ENCODE assay signal across 11 cellular contexts in the genomic region with DNA sequence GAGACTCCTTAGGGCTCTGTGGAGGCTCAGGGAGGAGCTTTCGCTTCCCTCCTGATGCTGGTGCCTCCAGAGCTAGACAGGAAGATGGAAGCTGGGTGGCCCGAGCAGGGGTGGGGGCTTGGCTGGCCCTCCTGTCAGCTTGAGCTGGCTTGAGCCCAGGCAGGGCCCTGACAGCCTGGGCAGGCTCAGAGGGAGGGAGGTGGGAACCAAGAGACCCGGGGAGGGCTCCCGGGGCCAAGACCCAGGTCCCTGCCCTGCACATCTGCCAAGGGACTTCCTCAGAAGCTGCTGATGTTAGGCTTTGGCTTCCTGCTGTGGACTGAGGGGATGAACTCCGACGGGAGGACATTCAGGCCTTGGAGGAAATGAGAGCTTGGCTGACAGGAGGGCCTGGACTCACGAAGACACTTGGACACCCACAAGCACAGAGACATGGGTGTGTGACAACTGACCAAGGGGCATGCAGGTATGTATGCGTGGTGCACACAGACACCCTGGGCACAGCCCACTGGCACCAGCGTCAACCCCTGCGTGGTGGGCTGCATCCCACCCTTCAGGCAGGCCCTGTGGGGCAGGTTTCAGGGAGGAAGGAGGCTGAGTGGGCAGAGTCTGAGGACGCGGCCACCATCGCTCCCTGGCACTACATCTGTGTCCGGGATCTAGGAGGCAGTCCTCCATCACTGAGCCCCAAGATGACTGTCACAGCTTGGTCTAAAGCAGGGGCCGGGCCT. TPM values are rescaled to one million over a fixed set of nuclear protein-coding genes. Genes with fewer than 3 reads are reported as not detected.
DNase-seq lines count a peak whose midpoint lies in the region; ATAC-seq, FAIRE-seq and TF ChIP-seq lines count a peak whose summit lies in the region.
"Had no signal": no experiment of that assay in that cellular context is flagged by ENCODE, and none has a peak within 500 bp of the region (broad histone marks: within the 10 kb centered on the region; RNA-seq: fewer than 3 reads in every experiment).

No MANE protein-coding gene starts in this region.

- H3K27me3 ChIP-seq in K562 (ENCODE audit: control insufficient read depth in 2 of 2, insufficient read depth in 2 of 2, low read length in 2 of 2), result no peaks in the 10 kb centered on the region
- H3K27me3 ChIP-seq in naive thymus-derived CD4-positive, alpha-beta T cell (ENCODE audit: control insufficient read depth in 2 of 2, insufficient read depth in 2 of 2, low read length in 2 of 2), result no peaks in the 10 kb centered on the region
- no peaks in the 10 kb centered on the region for H3K27me3 ChIP-seq in MM.1S (replicated peaks; ENCODE audit: insufficient read depth, low read length)
- H3K27me3 ChIP-seq: body of pancreas had no signal

- no peak overlapping the region for H3K27ac ChIP-seq in K562 (ENCODE audit: extremely low read depth, low read depth, low read length)
- no peak overlapping the region for H3K27ac ChIP-seq in naive thymus-derived CD4-positive, alpha-beta T cell (ENCODE audit: low read depth, low read length)
- no peak overlapping the region for H3K27ac ChIP-seq in MM.1S (ENCODE audit: low read length)

- ATAC-seq in K562 (no peak), GM19455 (IDR thresholded peaks at IDR 0.05; ENCODE audit: unreplicated experiment) (no peak)
- ATAC-seq in naive thymus-derived CD4-positive, alpha-beta T cell, result no peak
- ATAC-seq: body of pancreas, psoas muscle had no signal

- in situ Hi-C loops in K562 (cut with MboI), result no loop called here

- POLR2A ChIA-PET in K562 (lab: Yijun Ruan, JAX), result interaction anchor here (0.5 to 1.4 kb wide), 6 partner anchors 9 to 92 kb away, joined by 3 to 5 read pairs (median 4); no protein-coding TSS in a partner anchor
- POLR2A ChIA-PET in naive thymus-derived CD4-positive, alpha-beta T cell (lab: Charles Lee), result interaction anchor here (0.6 to 1.2 kb wide), 3 partner anchors 30 to 1464 kb away, joined by 3 to 4 read pairs (median 4); partner anchors contain the start of gene HNRNPH1

- peaks cover 41% of the 10 kb centered on the region for H3K4me1 Mint-ChIP-seq in CD14-positive monocyte
- H3K4me1 Mint-ChIP-seq in naive thymus-derived CD4-positive, alpha-beta T cell, result peaks cover 19 to 33% (median 27%) of the 10 kb centered on the region in 7 donors

- intact Hi-C loops in CD14-positive monocyte (cut with micrococcal nuclease) (loop anchor here in 1 of 2 donors (2.0 to 10.0 kb wide), 2 partner anchors 13 to 57 kb away; partner anchors contain the start of gene MAML1), K562 (cut with micrococcal nuclease) (no loop called here)
- intact Hi-C loops in naive thymus-derived CD4-positive, alpha-beta T cell (cut with micrococcal nuclease), result no loop called here

- no peak for TF ChIP-seq RAD21 in K562 (CRISPR knock-in tag; conservative IDR thresholded peaks at IDR 0.05 in 1 of 2, IDR thresholded peaks at IDR 0.05 in 1 of 2)

- H3K9me2 ChIP-seq in MM.1S (replicated peaks; ENCODE audit: insufficient read depth, low read length), result no peaks in the 10 kb centered on the region

- BruUV-seq in K562 (replicated peaks; lab: Mats Ljungman, UMichigan), result no TSS peak

- WGBS in K562 (ENCODE audit: insufficient coverage, low coverage, missing lambda C conversion rate), result 76% methylated on average over 14 of the region's 15 CpGs

- no peak for FAIRE-seq in K562 (lab: Jason Lieb, UNC)
- FAIRE-seq: keratinocyte had no signal

- no peak for TF ChIP-seq CTCF in CD14-positive monocyte (IDR thresholded peaks at IDR 0.05)
- TF ChIP-seq CTCF in K562 (IDR thresholded peaks at IDR 0.05 in 2 of 3, conservative IDR thresholded peaks at IDR 0.05 in 1 of 3; ENCODE audit: insufficient read depth in 2 of 3, low read depth in 1 of 3, low read length in 3 of 3), result no peak
- TF ChIP-seq CTCF in MM.1S (IDR thresholded peaks at IDR 0.05; ENCODE audit: low read length), result no peak

- H3K9me3 ChIP-seq in K562 (replicated peaks; ENCODE audit: control insufficient read depth, insufficient read depth, low read depth, low read length), result no peaks in the 10 kb centered on the region
- H3K9me3 ChIP-seq in naive thymus-derived CD4-positive, alpha-beta T cell (ENCODE audit: control insufficient read depth in 2 of 3, low read length in 3 of 3), result no peaks in the 10 kb centered on the region
- no peaks in the 10 kb centered on the region for H3K9me3 ChIP-seq in MM.1S (replicated peaks; ENCODE audit: insufficient read depth, low read length)
- H3K9me3 ChIP-seq: body of pancreas, psoas muscle had no signal

- peak overlapping the region in 4 of 7 donors; percentile 30 to 75 (median 72) for H3K27ac Mint-ChIP-seq in CD14-positive monocyte
- peak overlapping the region in 6 of 9 donors; percentile 43 to 86 (median 64) for H3K27ac Mint-ChIP-seq in naive thymus-derived CD4-positive, alpha-beta T cell

- H2AFZ ChIP-seq in K562 (ENCODE audit: low read depth, low read length), result no peak overlapping the region
- no peak overlapping the region for H2AFZ ChIP-seq in MM.1S (ENCODE audit: low read length)

- no peaks in the 10 kb centered on the region for H3K9me1 ChIP-seq in K562 (ENCODE audit: control insufficient read depth, insufficient read depth, low read length)

- TF ChIP-seq POLR2A in K562 (conservative IDR thresholded peaks at IDR 0.05), result no peak

- H3K9me3 Mint-ChIP-seq in CD14-positive monocyte, result peaks cover 0 to 3% (median 0%) of the 10 kb centered on the region in 7 donors
- peaks cover 0 to 6% (median 0%) of the 10 kb centered on the region in 11 donors for H3K9me3 Mint-ChIP-seq in naive thymus-derived CD4-positive, alpha-beta T cell

- H3K9ac ChIP-seq in K562 (ENCODE audit: insufficient read depth in 1 of 2, low read depth in 2 of 2, low read length in 2 of 2) (peak overlapping the region in 1 of 2 experiments; percentile 83; a peak in 2 of 4 replicates), MM.1S (ENCODE audit: low read length) (no peak overlapping the region)

- H3K36me3 Mint-ChIP-seq in CD14-positive monocyte, result peaks cover 0 to 5% of the 10 kb centered on the region in 2 donors
- H3K36me3 Mint-ChIP-seq in naive thymus-derived CD4-positive, alpha-beta T cell, result peaks cover 0 to 3% (median 0%) of the 10 kb centered on the region in 5 donors

- CTCF ChIA-PET in K562 (lab: Yijun Ruan, JAX; ENCODE audit: low intra/inter-chr PET ratio), result no interaction called here
- CTCF ChIA-PET in naive thymus-derived CD4-positive, alpha-beta T cell (lab: Charles Lee), result interaction anchor here (0.5 to 0.6 kb wide), 2 partner anchors 131 to 524 kb away, joined by 3 to 5 read pairs; no protein-coding TSS in a partner anchor

- DNase-seq in CD14-positive monocyte (ENCODE audit: low spot score), result no peak
- no peak for DNase-seq in K562 (ENCODE audit: extremely low read depth in 1 of 4, low spot score in 3 of 4)
- DNase-seq in naive thymus-derived CD4-positive, alpha-beta T cell, result no peak
- DNase-seq in MM.1S, result no peak
- no peak for DNase-seq in activated CD4-positive, alpha-beta T cell treated with anti-CD3 and anti-CD28 coated beads for 1 hour
- DNase-seq: activated CD8-positive, alpha-beta memory T cell treated with anti-CD3 and anti-CD28 coated beads, Interleukin-2, amount 50 U/mL, for 48 hours; psoas muscle; T-helper 2 cell had no signal

- H3F3A ChIP-seq in MM.1S (ENCODE audit: insufficient read depth, low read length), result peaks cover 27% of the 10 kb centered on the region

- H3K79me2 ChIP-seq in K562 (ENCODE audit: control insufficient read depth, insufficient read depth, low read length) (no peaks in the 10 kb centered on the region), MM.1S (ENCODE audit: low read length) (peaks cover 12% of the 10 kb centered on the region; the same call in 1 of the 2 replicates)

- no peak for TF ChIP-seq EP300 in K562 (IDR thresholded peaks at IDR 0.05; ENCODE audit: low read length)

- H3K4me3 ChIP-seq in K562 (no peak overlapping the region), MM.1S (ENCODE audit: low read length) (no peak overlapping the region)
- no peak overlapping the region for H3K4me3 ChIP-seq in naive thymus-derived CD4-positive, alpha-beta T cell (ENCODE audit: low read length)
- H3K4me3 ChIP-seq: body of pancreas, psoas muscle had no signal

- H3K36me3 ChIP-seq in K562 (ENCODE audit: control insufficient read depth, insufficient read depth, low read length), result peaks cover 4% of the 10 kb centered on the region; the same call in 1 of the 3 replicates
- H3K36me3 ChIP-seq in naive thymus-derived CD4-positive, alpha-beta T cell (ENCODE audit: control insufficient read depth in 2 of 3, insufficient read depth in 3 of 3, low read length in 3 of 3), result no peaks in the 10 kb centered on the region
- no peaks in the 10 kb centered on the region for H3K36me3 ChIP-seq in MM.1S (replicated peaks; ENCODE audit: insufficient read depth, low read length)

- peak overlapping the region in 1 of 2 donors; percentile 43 for H3K4me3 Mint-ChIP-seq in CD14-positive monocyte
- H3K4me3 Mint-ChIP-seq in naive thymus-derived CD4-positive, alpha-beta T cell, result peak overlapping the region in 3 of 10 donors; percentile 14 to 40 (median 38)

- H3K27me3 Mint-ChIP-seq in CD14-positive monocyte (ENCODE audit: low read depth in 3 of 3), result peaks cover 0 to 3% (median 0%) of the 10 kb centered on the region in 3 donors
- H3K27me3 Mint-ChIP-seq in naive thymus-derived CD4-positive, alpha-beta T cell, result no peaks in the 10 kb centered on the region

- H4K20me1 ChIP-seq in K562 (replicated peaks; ENCODE audit: control insufficient read depth, insufficient read depth, low read length) (no peaks in the 10 kb centered on the region), MM.1S (ENCODE audit: insufficient read depth, low read length) (no peaks in the 10 kb centered on the region)

- H3K4me2 ChIP-seq in K562 (ENCODE audit: insufficient read depth, low read length) (no peak overlapping the region), MM.1S (ENCODE audit: low read depth, low read length) (no peak overlapping the region)

- peaks cover 0 to 37% of the 10 kb centered on the region in 2 experiments; a peak in 2 of 5 replicates for H3K4me1 ChIP-seq in K562 (replicated peaks in 1 of 2; ENCODE audit: control insufficient read depth in 2 of 2, insufficient read depth in 2 of 2, low read length in 2 of 2)
- peaks cover 24 to 28% of the 10 kb centered on the region in 2 donors for H3K4me1 ChIP-seq in naive thymus-derived CD4-positive, alpha-beta T cell (ENCODE audit: control insufficient read depth in 2 of 2, insufficient read depth in 2 of 2, low read length in 2 of 2)
- H3K4me1 ChIP-seq in MM.1S (ENCODE audit: low read length), result peaks cover 20% of the 10 kb centered on the region

RNA-seq across cellular contexts. Expression of gene LTC4S, which starts 1.7 kb away (rescaled TPM):
- polyA plus RNA-seq in CD14-positive monocyte (under 1 TPM; 0.65 to 0.69 TPM), K562 (2011; rRNA removed) (not detected in 2 replicates), K562 (2014; fragmentation: Illumina TruSeq; extraction: Trizol) (not detected in 2 replicates), K562 (2014; fragmentation: Nextera tagmentation; extraction: Ambion mirVana) (not detected), K562 (2014; rRNA removed) (0.17 TPM in 1 of 2 replicates, not detected in the other)
- total RNA-seq in K562 (2011; cell fraction: chromatin; rRNA removed; ENCODE audit: low replicate concordance), result 0.90 TPM in 1 of 2 replicates, not detected in the other
- total RNA-seq in K562 (2011; cell fraction: nucleolus; rRNA removed), result 0.83 and 1.1 TPM in 2 replicates
- not detected in 2 replicates for total RNA-seq in K562 (2011; cell fraction: nucleoplasm; rRNA removed)
- total RNA-seq in K562 (2014; rRNA removed) (0.77 TPM in 1 of 2 replicates, not detected in the other), K562 (2014; rRNA removed; fragmentation: Illumina TruSeq; extraction: Trizol) (not detected in 2 replicates), K562 (2015; rRNA removed; fragmentation: Illumina TruSeq; extraction: Trizol) (not detected in 2 replicates), K562 (2021) (0.51 and 0.75 TPM in 2 replicates)
- not detected in 2 replicates for polyA plus RNA-seq in K562 (2011; cell fraction: cytosol; rRNA removed)
- polyA plus RNA-seq in K562 (2011; cell fraction: nucleus; rRNA removed), result 0.65 and 0.75 TPM in 2 replicates
- 0.47 TPM in 1 of 2 replicates, not detected in the other for polyA plus RNA-seq in K562 (2012)
- polyA minus RNA-seq in K562 (2011; rRNA and poly(A)+ RNA removed), result not detected in 2 replicates
- not detected in 2 replicates for polyA minus RNA-seq in K562 (2011; cell fraction: cytosol; rRNA and poly(A)+ RNA removed)
- polyA minus RNA-seq in K562 (2011; cell fraction: nucleus; rRNA and poly(A)+ RNA removed), result not detected in 2 replicates
- total RNA-seq in naive thymus-derived CD4-positive, alpha-beta T cell, result 1 to 10 TPM; 2.0 to 8.1 (median 6.0) TPM
- 1 to 10 TPM in 1 of 2 donors, under 1 TPM in 1; 0.97 to 1.2 TPM for polyA plus RNA-seq in naive thymus-derived CD4-positive, alpha-beta T cell
- polyA plus RNA-seq: keratinocyte had no signal

RNA-seq across cellular contexts. Expression of gene MGAT4B, which starts 14.6 kb away (rescaled TPM):
- polyA plus RNA-seq in CD14-positive monocyte, result 10 to 100 TPM; 12.4 to 14.3 TPM
- 133 and 442 TPM in 2 replicates for total RNA-seq in K562 (2011; cell fraction: chromatin; rRNA removed; ENCODE audit: low replicate concordance)
- total RNA-seq in K562 (2011; cell fraction: nucleolus; rRNA removed), result 330 and 396 TPM in 2 replicates
- 200 and 206 TPM in 2 replicates for total RNA-seq in K562 (2011; cell fraction: nucleoplasm; rRNA removed)
- 75.4 and 97.9 TPM in 2 replicates for total RNA-seq in K562 (2014; rRNA removed)
- total RNA-seq in K562 (2014; rRNA removed; fragmentation: Illumina TruSeq; extraction: Trizol), result 53.9 and 64.8 TPM in 2 replicates
- 62.2 and 64.4 TPM in 2 replicates for total RNA-seq in K562 (2015; rRNA removed; fragmentation: Illumina TruSeq; extraction: Trizol)
- total RNA-seq in K562 (2021), result 120 and 133 TPM in 2 replicates
- polyA plus RNA-seq in K562 (2011; rRNA removed), result 77.2 and 79.8 TPM in 2 replicates
- 88.2 and 150 TPM in 2 replicates for polyA plus RNA-seq in K562 (2011; cell fraction: cytosol; rRNA removed)
- 249 and 384 TPM in 2 replicates for polyA plus RNA-seq in K562 (2011; cell fraction: nucleus; rRNA removed)
- polyA plus RNA-seq in K562 (2012), result 107 and 152 TPM in 2 replicates
- polyA plus RNA-seq in K562 (2014; fragmentation: Illumina TruSeq; extraction: Trizol), result 80.2 and 90.3 TPM in 2 replicates
- polyA plus RNA-seq in K562 (2014; fragmentation: Nextera tagmentation; extraction: Ambion mirVana), result under 1 TPM; 0.34 to 0.37 TPM
- 75.9 and 88.5 TPM in 2 replicates for polyA plus RNA-seq in K562 (2014; rRNA removed)
- polyA minus RNA-seq in K562 (2011; rRNA and poly(A)+ RNA removed), result 44.9 and 70.3 TPM in 2 replicates
- 77.2 and 90.7 TPM in 2 replicates for polyA minus RNA-seq in K562 (2011; cell fraction: cytosol; rRNA and poly(A)+ RNA removed)
- 113 and 122 TPM in 2 replicates for polyA minus RNA-seq in K562 (2011; cell fraction: nucleus; rRNA and poly(A)+ RNA removed)
- total RNA-seq in naive thymus-derived CD4-positive, alpha-beta T cell, result 100 to 1,000 TPM in 4 of 5 experiments, 10 to 100 TPM in 1; 98.3 to 143 (median 118) TPM
- polyA plus RNA-seq in naive thymus-derived CD4-positive, alpha-beta T cell, result 10 to 100 TPM; 12.3 to 19.0 TPM

RNA-seq across cellular contexts. Expression of gene SQSTM1, which starts 28.7 kb away (rescaled TPM):
- polyA plus RNA-seq in CD14-positive monocyte, result 100 to 1,000 TPM; 275 to 312 TPM
- total RNA-seq in K562 (2011; cell fraction: chromatin; rRNA removed; ENCODE audit: low replicate concordance), result 89.8 and 300 TPM in 2 replicates
- 389 and 414 TPM in 2 replicates for total RNA-seq in K562 (2011; cell fraction: nucleolus; rRNA removed)
- 172 and 183 TPM in 2 replicates for total RNA-seq in K562 (2011; cell fraction: nucleoplasm; rRNA removed)
- total RNA-seq in K562 (2014; rRNA removed), result 148 and 236 TPM in 2 replicates
- 32.0 and 37.6 TPM in 2 replicates for total RNA-seq in K562 (2014; rRNA removed; fragmentation: Illumina TruSeq; extraction: Trizol)
- total RNA-seq in K562 (2015; rRNA removed; fragmentation: Illumina TruSeq; extraction: Trizol), result 107 and 109 TPM in 2 replicates
- total RNA-seq in K562 (2021), result 148 and 151 TPM in 2 replicates
- 44.8 and 45.2 TPM in 2 replicates for polyA plus RNA-seq in K562 (2011; rRNA removed)
- 47.2 and 77.9 TPM in 2 replicates for polyA plus RNA-seq in K562 (2011; cell fraction: cytosol; rRNA removed)
- polyA plus RNA-seq in K562 (2011; cell fraction: nucleus; rRNA removed), result 132 and 257 TPM in 2 replicates
- polyA plus RNA-seq in K562 (2012), result 159 and 567 TPM in 2 replicates
- 75.0 and 79.8 TPM in 2 replicates for polyA plus RNA-seq in K562 (2014; fragmentation: Illumina TruSeq; extraction: Trizol)
- polyA plus RNA-seq in K562 (2014; fragmentation: Nextera tagmentation; extraction: Ambion mirVana), result 1 to 10 TPM; 5.6 to 8.2 TPM
- polyA plus RNA-seq in K562 (2014; rRNA removed), result 64.0 and 70.7 TPM in 2 replicates
- polyA minus RNA-seq in K562 (2011; rRNA and poly(A)+ RNA removed), result 25.0 and 34.0 TPM in 2 replicates
- 82.1 and 107 TPM in 2 replicates for polyA minus RNA-seq in K562 (2011; cell fraction: cytosol; rRNA and poly(A)+ RNA removed)
- polyA minus RNA-seq in K562 (2011; cell fraction: nucleus; rRNA and poly(A)+ RNA removed), result 184 and 191 TPM in 2 replicates
- total RNA-seq in naive thymus-derived CD4-positive, alpha-beta T cell, result 100 to 1,000 TPM; 173 to 309 (median 233) TPM
- 100 to 1,000 TPM; 129 to 178 TPM for polyA plus RNA-seq in naive thymus-derived CD4-positive, alpha-beta T cell

RNA-seq across cellular contexts. Expression of gene MAML1, which starts 59.4 kb away (rescaled TPM):
- polyA plus RNA-seq in CD14-positive monocyte (1 to 10 TPM; 2.2 to 2.7 TPM), K562 (2011; rRNA removed) (4.3 and 8.2 TPM in 2 replicates), K562 (2014; fragmentation: Illumina TruSeq; extraction: Trizol) (12.7 and 13.4 TPM in 2 replicates), K562 (2014; fragmentation: Nextera tagmentation; extraction: Ambion mirVana) (under 1 TPM; 0.32 to 0.45 TPM), K562 (2014; rRNA removed) (10.1 and 10.6 TPM in 2 replicates)
- total RNA-seq in K562 (2011; cell fraction: chromatin; rRNA removed; ENCODE audit: low replicate concordance), result 22.0 and 30.3 TPM in 2 replicates
- 14.2 and 15.8 TPM in 2 replicates for total RNA-seq in K562 (2011; cell fraction: nucleolus; rRNA removed)
- 18.6 and 22.0 TPM in 2 replicates for total RNA-seq in K562 (2011; cell fraction: nucleoplasm; rRNA removed)
- total RNA-seq in K562 (2014; rRNA removed) (7.0 and 9.4 TPM in 2 replicates), K562 (2014; rRNA removed; fragmentation: Illumina TruSeq; extraction: Trizol) (4.8 and 4.9 TPM in 2 replicates), K562 (2015; rRNA removed; fragmentation: Illumina TruSeq; extraction: Trizol) (7.0 and 7.5 TPM in 2 replicates), K562 (2021) (16.1 and 18.4 TPM in 2 replicates)
- 5.1 and 5.6 TPM in 2 replicates for polyA plus RNA-seq in K562 (2011; cell fraction: cytosol; rRNA removed)
- polyA plus RNA-seq in K562 (2011; cell fraction: nucleus; rRNA removed), result 11.5 and 16.9 TPM in 2 replicates
- 10.7 and 12.1 TPM in 2 replicates for polyA plus RNA-seq in K562 (2012)
- polyA minus RNA-seq in K562 (2011; rRNA and poly(A)+ RNA removed), result 3.5 and 4.2 TPM in 2 replicates
- polyA minus RNA-seq in K562 (2011; cell fraction: cytosol; rRNA and poly(A)+ RNA removed), result 11.2 and 12.8 TPM in 2 replicates
- 6.6 and 7.6 TPM in 2 replicates for polyA minus RNA-seq in K562 (2011; cell fraction: nucleus; rRNA and poly(A)+ RNA removed)
- 10 to 100 TPM; 26.4 to 51.2 (median 35.5) TPM for total RNA-seq in naive thymus-derived CD4-positive, alpha-beta T cell
- polyA plus RNA-seq in naive thymus-derived CD4-positive, alpha-beta T cell, result 10 to 100 TPM in 1 of 2 donors, 1 to 10 TPM in 1; 3.5 to 12.3 TPM
